In genomic region chr10:109945473-109946177, GRCh38 we compare ENCODE assay signal across 1 cellular context.
TF ChIP-seq lines count a peak whose summit lies in the region.

No MANE protein-coding gene starts in this region.

TF ChIP-seq in K562, 482 proteins besides CTCF, POLR2A, EP300 and RAD21 (continued from another document):
- TF ChIP-seq ZBTB40 (IDR thresholded peaks at IDR 0.05) (no peak), ZBTB40 (CRISPR knock-in tag; IDR thresholded peaks at IDR 0.05) (no peak), FOXJ3 (CRISPR knock-in tag; IDR thresholded peaks at IDR 0.05) (no peak), FOSL1 (tag; conservative IDR thresholded peaks at IDR 0.05) (peak; percentile 37; the same call in 1 of the 2 replicates), EP400 (IDR thresholded peaks at IDR 0.05) (no peak)
